8 cellular contexts compared by ENCODE assay signal in genomic region chr10:97498841-97499560, GRCh38. TPM values are rescaled to one million over a fixed set of nuclear protein-coding genes. Genes with fewer than 3 reads are reported as not detected.
DNase-seq lines count a peak whose midpoint lies in the region.

TSS of gene UBTD1 (plus strand) at chr10:97498924. CDS start at chr10:97499204, 280 bp downstream.

- H3K9ac ChIP-seq in HUES64 (ENCODE audit: low read depth, low read length): peak within 1 kb of the TSS; percentile 89

- no peaks in the 10 kb centered on the region for H3K9me3 ChIP-seq in HUES64 (ENCODE audit: insufficient read depth, low read depth, low read length)

- WGBS in HUES64: under 1% methylated on average over 66 of the region's 66 CpGs

- H3K9me3 Mint-ChIP-seq in activated CD4-positive, alpha-beta T cell treated with anti-CD3 and anti-CD28 coated beads, Interleukin-2, amount 10 ng/mL, durations not matched to agents 7 days and 5 days: no peaks in the 10 kb centered on the region

- peak within 1 kb of the TSS; percentile 98 for H3K27ac Mint-ChIP-seq in activated CD4-positive, alpha-beta T cell treated with anti-CD3 and anti-CD28 coated beads, Interleukin-2, amount 10 ng/mL, durations not matched to agents 7 days and 5 days

- peak within 1 kb of the TSS; percentile 99 for H3K4me3 Mint-ChIP-seq in activated CD4-positive, alpha-beta T cell treated with anti-CD3 and anti-CD28 coated beads, Interleukin-2, amount 10 ng/mL, durations not matched to agents 7 days and 5 days

- no peaks in the 10 kb centered on the region for H3K36me3 ChIP-seq in HUES64 (ENCODE audit: insufficient read depth, low read length)

- H3K4me1 ChIP-seq in HUES64 (ENCODE audit: insufficient read depth, low read length): peaks cover 35% of the 10 kb centered on the region

- peaks cover 24% of the 10 kb centered on the region for H3K27me3 ChIP-seq in HUES64 (ENCODE audit: insufficient read depth, low read length)

- H3K4me3 ChIP-seq in HUES64 (ENCODE audit: low read length): peak within 1 kb of the TSS; percentile 77

- peaks cover 44% of the 10 kb centered on the region for H3K4me1 Mint-ChIP-seq in activated CD4-positive, alpha-beta T cell treated with anti-CD3 and anti-CD28 coated beads, Interleukin-2, amount 10 ng/mL, durations not matched to agents 7 days and 5 days

- peak within 1 kb of the TSS; percentile 86 for H3K27ac ChIP-seq in HUES64 (ENCODE audit: low read depth, low read length)

- H3K27me3 Mint-ChIP-seq in activated CD4-positive, alpha-beta T cell treated with anti-CD3 and anti-CD28 coated beads, Interleukin-2, amount 10 ng/mL, durations not matched to agents 7 days and 5 days: peaks cover 30% of the 10 kb centered on the region

- CTCF ChIA-PET in activated CD4-positive, alpha-beta T cell treated with anti-CD3 and anti-CD28 coated beads, Interleukin-2, amount 10 ng/mL, durations not matched to agents 7 days and 5 days (lab: Charles Lee): interaction anchor here (0.9 to 1.5 kb wide), 5 partner anchors 11 to 47 kb away, joined by 3 to 6 read pairs (median 3); no protein-coding TSS in a partner anchor

- peaks cover 8% of the 10 kb centered on the region for H3K36me3 Mint-ChIP-seq in activated CD4-positive, alpha-beta T cell treated with anti-CD3 and anti-CD28 coated beads, Interleukin-2, amount 10 ng/mL, durations not matched to agents 7 days and 5 days (ENCODE audit: low read depth)

- POLR2A ChIA-PET in activated CD4-positive, alpha-beta T cell treated with anti-CD3 and anti-CD28 coated beads, Interleukin-2, amount 10 ng/mL, durations not matched to agents 7 days and 5 days (lab: Charles Lee): no interaction called here

- peak; percentile 4 to 49 (median 43) for DNase-seq in NCI-H1417 (lab: John Stamatoyannopoulos, UW)
- DNase-seq in NCI-H1417 treated with DMSO at 0.1 percent for 48 hours (lab: John Stamatoyannopoulos, UW): no peak
- peak; percentile 37 for DNase-seq in activated CD4-positive, alpha-beta T cell treated with anti-CD3 and anti-CD28 coated beads, Interleukin-2, amount 10 ng/mL, durations not matched to agents 7 days and 5 days
- peak; percentile 11 for DNase-seq in effector CD4-positive, alpha-beta T cell
- peak; percentile 51 for DNase-seq in medulla oblongata (ENCODE audit: extremely low spot score)
- DNase-seq in stimulated activated CD4-positive, alpha-beta T cell treated with anti-CD3 and anti-CD28 coated beads, TNF-alpha, amount 100 ng/mL, for 48 hours (ENCODE audit: low read depth in 3 of 3): peak; percentile 13 to 33 (median 14)
- DNase-seq in inferior parietal cortex (ENCODE audit: extremely low spot score): no peak

RNA-seq across cellular contexts. Expression of gene UBTD1, which starts in this region (rescaled TPM):
- polyA plus RNA-seq in HUES64 (2013, experiment 1 of 2): 16.2 TPM
- polyA plus RNA-seq in HUES64 (2013, experiment 2 of 2): 15.5 TPM
- under 1 TPM; 0.50 to 0.72 TPM for total RNA-seq in activated CD4-positive, alpha-beta T cell treated with anti-CD3 and anti-CD28 coated beads, Interleukin-2, amount 10 ng/mL, durations not matched to agents 7 days and 5 days

Comparison
In these comparisons a context has a peak if more than half of its experiments do, and no peak if none do; other contexts are left out.
1. DNase-seq: peak in NCI-H1417 (3 of 3), effector CD4-positive, alpha-beta T cell (single experiment), medulla oblongata (single experiment) and stimulated activated CD4-positive, alpha-beta T cell treated with anti-CD3 and anti-CD28 coated beads, TNF-alpha, amount 100 ng/mL, for 48 hours (3 of 3); none in NCI-H1417 treated with DMSO at 0.1 percent for 48 hours (single experiment) and inferior parietal cortex (single experiment).
2. Peak in DNase-seq in activated CD4-positive, alpha-beta T cell treated with anti-CD3 and anti-CD28 coated beads, Interleukin-2, amount 10 ng/mL, durations not matched to agents 7 days and 5 days; RNA of the gene not detected or under 1 TPM.